In the genomic region with DNA sequence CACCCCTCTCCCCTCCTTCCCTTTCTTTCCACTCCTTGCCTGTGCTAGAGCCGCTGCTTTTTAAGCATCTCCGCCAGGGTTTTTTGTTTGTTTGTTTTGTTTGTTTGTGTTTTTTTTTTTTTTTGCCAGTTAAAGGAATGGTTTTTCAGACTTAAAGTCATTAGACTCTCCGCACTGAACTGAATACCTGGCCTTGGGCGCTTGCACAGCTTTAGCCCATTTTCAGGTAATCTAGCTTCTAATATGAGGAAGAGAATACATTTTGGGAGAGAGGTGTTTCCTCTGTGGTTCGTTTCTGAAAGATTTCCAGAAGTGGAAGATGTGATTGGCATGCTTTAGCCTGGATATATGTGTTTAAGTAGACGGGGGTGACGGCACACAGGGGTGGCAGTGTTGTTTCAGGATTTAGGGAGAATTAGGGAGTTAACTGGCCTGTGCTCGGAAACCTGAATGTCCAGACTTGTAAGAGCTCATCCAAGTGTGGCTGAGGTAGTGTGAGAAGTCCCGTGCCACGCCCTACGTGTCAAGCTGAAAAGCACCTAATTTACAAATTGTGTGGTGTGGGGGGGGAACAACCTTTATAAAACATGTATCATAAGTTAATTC, we compare ENCODE assay signal across 8 cellular contexts. TPM values are rescaled to one million over a fixed set of nuclear protein-coding genes. Genes with fewer than 3 reads are reported as not detected.
DNase-seq lines count a peak whose midpoint lies in the region; ATAC-seq and TF ChIP-seq lines count a peak whose summit lies in the region.

No MANE protein-coding gene starts in this region.

- no peaks in the 10 kb centered on the region for H3K27me3 ChIP-seq in iPS-15b (ENCODE audit: control insufficient read depth, insufficient read depth, low read length)
- H3K27me3 ChIP-seq in smooth muscle cell (ENCODE audit: low read depth) = no peaks in the 10 kb centered on the region

- ATAC-seq in activated CD4-positive, CD25-positive, alpha-beta regulatory T cell treated with anti-CD3 and anti-CD28 coated beads, Interleukin-2, amount 50 U/mL, for 24 hours = no peak
- ATAC-seq in left lobe of liver (no peak), GM19328 (IDR thresholded peaks at IDR 0.05; ENCODE audit: unreplicated experiment) (no peak)

- peak; percentile 36 for DNase-seq in activated CD4-positive, CD25-positive, alpha-beta regulatory T cell treated with anti-CD3 and anti-CD28 coated beads, Interleukin-2, amount 50 U/mL, for 72 hours
- DNase-seq in NCI-H1105 treated with DMSO at 0.1 percent for 48 hours (lab: John Stamatoyannopoulos, UW) (peak; percentile 27), smooth muscle cell (lab: John Stamatoyannopoulos, UW; ENCODE audit: unreplicated experiment) (no peak), left lobe of liver (ENCODE audit: low spot score) (no peak)
- DNase-seq in activated naive CD8-positive, alpha-beta T cell treated with anti-CD3 and anti-CD28 coated beads for 36 hours = no peak

- H3K4me3 ChIP-seq in iPS-15b (ENCODE audit: low read depth, low read length) = peak overlapping the region; percentile 91
- H3K4me3 ChIP-seq in smooth muscle cell = peak overlapping the region; percentile 87

- peak overlapping the region; percentile 97 for H3K4me3 Mint-ChIP-seq in activated naive CD8-positive, alpha-beta T cell treated with anti-CD3 and anti-CD28 coated beads for 36 hours

- H3K36me3 Mint-ChIP-seq in activated naive CD8-positive, alpha-beta T cell treated with anti-CD3 and anti-CD28 coated beads for 36 hours = peaks cover 18% of the 10 kb centered on the region

- H3F3A ChIP-seq in smooth muscle cell (ENCODE audit: low read depth) = peaks cover 7% of the 10 kb centered on the region

- H3K36me3 ChIP-seq in iPS-15b (ENCODE audit: control insufficient read depth, insufficient read depth, low read length) = no peaks in the 10 kb centered on the region
- no peaks in the 10 kb centered on the region for H3K36me3 ChIP-seq in smooth muscle cell (ENCODE audit: low read depth)

- H3K4me1 Mint-ChIP-seq in activated naive CD8-positive, alpha-beta T cell treated with anti-CD3 and anti-CD28 coated beads for 36 hours = peaks cover 47% of the 10 kb centered on the region

- H3K27ac ChIP-seq in smooth muscle cell (ENCODE audit: low read depth) = peak overlapping the region; percentile 98

- peaks cover 57% of the 10 kb centered on the region for H3K79me2 ChIP-seq in smooth muscle cell (ENCODE audit: low read depth)

- H4K20me1 ChIP-seq in smooth muscle cell (ENCODE audit: low read depth) = peaks cover 52% of the 10 kb centered on the region

- H3K9me3 Mint-ChIP-seq in activated naive CD8-positive, alpha-beta T cell treated with anti-CD3 and anti-CD28 coated beads for 36 hours = no peaks in the 10 kb centered on the region

- H3K9ac ChIP-seq in iPS-15b (ENCODE audit: low read depth, low read length) (peak overlapping the region; percentile 58), smooth muscle cell (ENCODE audit: low read depth) (peak overlapping the region; percentile 97)

- peak overlapping the region; percentile 70 for H2AFZ ChIP-seq in smooth muscle cell (ENCODE audit: low read depth)

- no peak for TF ChIP-seq CTCF in smooth muscle cell (IDR thresholded peaks at IDR 0.05; ENCODE audit: borderline replicate concordance, insufficient read depth, poor library complexity, severe bottlenecking)

- WGBS in smooth muscle cell (ENCODE audit: low lambda C conversion rate) = under 1% methylated on average over 11 of the region's 11 CpGs

- H3K27me3 Mint-ChIP-seq in activated naive CD8-positive, alpha-beta T cell treated with anti-CD3 and anti-CD28 coated beads for 36 hours = no peaks in the 10 kb centered on the region

- peak overlapping the region; percentile 97 for H3K4me2 ChIP-seq in smooth muscle cell

- H3K9me3 ChIP-seq in iPS-15b (ENCODE audit: control insufficient read depth, insufficient read depth, low read length) = no peaks in the 10 kb centered on the region
- no peaks in the 10 kb centered on the region for H3K9me3 ChIP-seq in smooth muscle cell (replicated peaks; ENCODE audit: low read depth)

- peak overlapping the region; percentile 90 for H3K27ac Mint-ChIP-seq in activated naive CD8-positive, alpha-beta T cell treated with anti-CD3 and anti-CD28 coated beads for 36 hours

- H3K4me1 ChIP-seq in iPS-15b (ENCODE audit: control insufficient read depth, insufficient read depth, low read length) (peaks cover 21% of the 10 kb centered on the region), smooth muscle cell (ENCODE audit: low read depth) (peaks cover 25% of the 10 kb centered on the region)

RNA-seq across cellular contexts. Expression of a gene that starts 0.9 kb away (rescaled TPM):
- total RNA-seq in activated naive CD8-positive, alpha-beta T cell treated with anti-CD3 and anti-CD28 coated beads for 36 hours = 10 to 100 TPM; 38.0 to 40.6 TPM
- total RNA-seq in smooth muscle cell (19.5 TPM in 2 replicates), left lobe of liver (7.8 TPM)
- polyA plus RNA-seq in smooth muscle cell = 42.8 and 59.8 TPM in 2 replicates

RNA-seq across cellular contexts. Expression of a gene that starts 58.1 kb away (rescaled TPM):
- 10 to 100 TPM; 11.2 to 12.5 TPM for total RNA-seq in activated naive CD8-positive, alpha-beta T cell treated with anti-CD3 and anti-CD28 coated beads for 36 hours
- total RNA-seq in smooth muscle cell (19.6 and 28.3 TPM in 2 replicates), left lobe of liver (6.4 TPM)
- 29.1 and 32.5 TPM in 2 replicates for polyA plus RNA-seq in smooth muscle cell

Comparison
In these comparisons a context has a peak if more than half of its experiments do, and no peak if none do; other contexts are left out.
1. DNase-seq: peak in activated CD4-positive, CD25-positive, alpha-beta regulatory T cell treated with anti-CD3 and anti-CD28 coated beads, Interleukin-2, amount 50 U/mL, for 72 hours (single experiment) and NCI-H1105 treated with DMSO at 0.1 percent for 48 hours (single experiment); none in activated naive CD8-positive, alpha-beta T cell treated with anti-CD3 and anti-CD28 coated beads for 36 hours (single experiment), smooth muscle cell (single experiment) and left lobe of liver (single experiment).